ENCODE assay signal across 9 cellular contexts in the genomic region with DNA sequence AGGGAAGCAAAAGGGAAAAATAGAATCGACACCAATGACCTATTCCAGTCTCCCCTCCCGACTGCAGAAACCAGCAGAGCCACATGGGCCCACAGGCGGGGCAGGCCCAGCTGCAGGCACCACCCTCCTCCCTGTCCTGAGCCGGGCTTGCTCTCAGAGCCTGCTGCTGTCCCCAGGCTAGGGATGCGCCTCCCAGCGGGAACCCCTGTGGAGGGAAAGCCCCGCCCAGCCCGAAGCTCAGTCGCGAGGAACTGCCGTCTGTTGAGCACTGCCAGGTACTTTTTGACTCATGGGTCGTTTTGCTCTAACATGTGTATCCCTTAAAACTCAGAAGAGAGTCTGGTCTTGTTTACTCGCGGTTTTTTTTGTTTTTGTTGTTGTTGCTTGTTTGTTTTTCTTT.
DNase-seq lines count a peak whose midpoint lies in the region; ATAC-seq, FAIRE-seq and TF ChIP-seq lines count a peak whose summit lies in the region.
"Had no signal": no experiment of that assay in that cellular context is flagged by ENCODE, and none has a peak within 500 bp of the region (broad histone marks: within the 10 kb centered on the region; RNA-seq: fewer than 3 reads in every experiment).

No MANE protein-coding gene starts in this region.

- H3K27me3 ChIP-seq in bronchial epithelial cell (ENCODE audit: control insufficient read depth, insufficient read depth, low read length), result no peaks in the 10 kb centered on the region
- no peaks in the 10 kb centered on the region for H3K27me3 ChIP-seq in vagina
- H3K27me3 ChIP-seq: BLaER1 had no signal

- no peak for ATAC-seq in activated naive CD8-positive, alpha-beta T cell treated with anti-CD3 and anti-CD28 coated beads, Interleukin-2, amount 10 ng/mL, durations not matched to agents 7 days and 5 days (ENCODE audit: low read depth)
- peak; percentile 89 for ATAC-seq in left lobe of liver
- ATAC-seq in stimulated activated memory B cell treated with anti-CD40 and anti-IgM and Interleukin-4, amounts not matched to agents 10 μg/mL and 1 μg/mL and 100 μg/mL, for 72 hours, result no peak

- DNase-seq in activated naive CD8-positive, alpha-beta T cell treated with anti-CD3 and anti-CD28 coated beads, Interleukin-2, amount 10 ng/mL, durations not matched to agents 7 days and 5 days, result peak; percentile 8
- DNase-seq in activated naive CD8-positive, alpha-beta T cell treated with anti-CD3 and anti-CD28 coated beads for 36 hours, result no peak
- DNase-seq in bronchial epithelial cell (ENCODE audit: low read depth) (peak; percentile 35), left lobe of liver (ENCODE audit: low spot score) (peak; percentile 49), vagina (ENCODE audit: extremely low spot score in 2 of 2) (peak; percentile 80 to 85), OCI-M1 (lab: John Stamatoyannopoulos, UW) (no peak), GM03348 (ENCODE audit: low spot score) (no peak)

- no peak for FAIRE-seq in bronchial epithelial cell (lab: Jason Lieb, UNC)

- TF ChIP-seq CTCF in bronchial epithelial cell (IDR thresholded peaks at IDR 0.05; ENCODE audit: insufficient read depth, low read length, severe bottlenecking) (no peak), vagina (IDR thresholded peaks at IDR 0.05) (no peak)

- no peak for TF ChIP-seq POLR2A in vagina (IDR thresholded peaks at IDR 0.05)

- no peak overlapping the region for H3K27ac ChIP-seq in vagina
- H3K27ac ChIP-seq: BLaER1 had no signal

- POLR2A ChIA-PET in activated naive CD8-positive, alpha-beta T cell treated with anti-CD3 and anti-CD28 coated beads, Interleukin-2, amount 10 ng/mL, durations not matched to agents 7 days and 5 days (lab: Charles Lee), result no interaction called here

- H3K27me3 Mint-ChIP-seq in activated naive CD8-positive, alpha-beta T cell treated with anti-CD3 and anti-CD28 coated beads, Interleukin-2, amount 10 ng/mL, durations not matched to agents 7 days and 5 days, result peaks cover 19% of the 10 kb centered on the region
- peaks cover 10% of the 10 kb centered on the region for H3K27me3 Mint-ChIP-seq in activated naive CD8-positive, alpha-beta T cell treated with anti-CD3 and anti-CD28 coated beads for 36 hours
- H3K27me3 Mint-ChIP-seq in stimulated activated memory B cell treated with anti-CD40 and anti-IgM and Interleukin-4, amounts not matched to agents 10 μg/mL and 1 μg/mL and 100 μg/mL, for 72 hours, result no peaks in the 10 kb centered on the region

- H3K9me3 Mint-ChIP-seq in activated naive CD8-positive, alpha-beta T cell treated with anti-CD3 and anti-CD28 coated beads, Interleukin-2, amount 10 ng/mL, durations not matched to agents 7 days and 5 days, result no peaks in the 10 kb centered on the region
- no peaks in the 10 kb centered on the region for H3K9me3 Mint-ChIP-seq in activated naive CD8-positive, alpha-beta T cell treated with anti-CD3 and anti-CD28 coated beads for 36 hours
- H3K9me3 Mint-ChIP-seq in stimulated activated memory B cell treated with anti-CD40 and anti-IgM and Interleukin-4, amounts not matched to agents 10 μg/mL and 1 μg/mL and 100 μg/mL, for 72 hours, result peaks cover 5% of the 10 kb centered on the region

- no peak overlapping the region for H3K27ac Mint-ChIP-seq in activated naive CD8-positive, alpha-beta T cell treated with anti-CD3 and anti-CD28 coated beads, Interleukin-2, amount 10 ng/mL, durations not matched to agents 7 days and 5 days
- H3K27ac Mint-ChIP-seq in activated naive CD8-positive, alpha-beta T cell treated with anti-CD3 and anti-CD28 coated beads for 36 hours, result no peak overlapping the region
- no peak overlapping the region for H3K27ac Mint-ChIP-seq in stimulated activated memory B cell treated with anti-CD40 and anti-IgM and Interleukin-4, amounts not matched to agents 10 μg/mL and 1 μg/mL and 100 μg/mL, for 72 hours

- H3K4me3 ChIP-seq in bronchial epithelial cell (ENCODE audit: low read depth, low read length) (no peak overlapping the region), vagina (peak overlapping the region in 1 of 2 donors; percentile 13)
- H3K4me3 ChIP-seq: BLaER1 had no signal

- H3K36me3 ChIP-seq in bronchial epithelial cell (ENCODE audit: control insufficient read depth, insufficient read depth, low read length), result no peaks in the 10 kb centered on the region
- no peaks in the 10 kb centered on the region for H3K36me3 ChIP-seq in vagina
- H3K36me3 ChIP-seq: BLaER1 had no signal

- H3K4me1 ChIP-seq in vagina, result peaks cover 14% of the 10 kb centered on the region

- H3K9me3 ChIP-seq in vagina, result no peaks in the 10 kb centered on the region

- no peaks in the 10 kb centered on the region for H3K36me3 Mint-ChIP-seq in activated naive CD8-positive, alpha-beta T cell treated with anti-CD3 and anti-CD28 coated beads, Interleukin-2, amount 10 ng/mL, durations not matched to agents 7 days and 5 days
- H3K36me3 Mint-ChIP-seq in activated naive CD8-positive, alpha-beta T cell treated with anti-CD3 and anti-CD28 coated beads for 36 hours, result no peaks in the 10 kb centered on the region
- no peaks in the 10 kb centered on the region for H3K36me3 Mint-ChIP-seq in stimulated activated memory B cell treated with anti-CD40 and anti-IgM and Interleukin-4, amounts not matched to agents 10 μg/mL and 1 μg/mL and 100 μg/mL, for 72 hours

- H3K4me3 Mint-ChIP-seq in activated naive CD8-positive, alpha-beta T cell treated with anti-CD3 and anti-CD28 coated beads, Interleukin-2, amount 10 ng/mL, durations not matched to agents 7 days and 5 days, result no peak overlapping the region
- H3K4me3 Mint-ChIP-seq in activated naive CD8-positive, alpha-beta T cell treated with anti-CD3 and anti-CD28 coated beads for 36 hours, result no peak overlapping the region
- no peak overlapping the region for H3K4me3 Mint-ChIP-seq in stimulated activated memory B cell treated with anti-CD40 and anti-IgM and Interleukin-4, amounts not matched to agents 10 μg/mL and 1 μg/mL and 100 μg/mL, for 72 hours

- no peaks in the 10 kb centered on the region for H3K4me1 Mint-ChIP-seq in activated naive CD8-positive, alpha-beta T cell treated with anti-CD3 and anti-CD28 coated beads, Interleukin-2, amount 10 ng/mL, durations not matched to agents 7 days and 5 days
- H3K4me1 Mint-ChIP-seq in activated naive CD8-positive, alpha-beta T cell treated with anti-CD3 and anti-CD28 coated beads for 36 hours, result no peaks in the 10 kb centered on the region
- H3K4me1 Mint-ChIP-seq in stimulated activated memory B cell treated with anti-CD40 and anti-IgM and Interleukin-4, amounts not matched to agents 10 μg/mL and 1 μg/mL and 100 μg/mL, for 72 hours, result no peaks in the 10 kb centered on the region

- intact Hi-C loops in vagina (cut with DNase I), result no loop called here

Comparison
In these comparisons a context has a peak if more than half of its experiments do, and no peak if none do; other contexts are left out.
1. DNase-seq: peak in activated naive CD8-positive, alpha-beta T cell treated with anti-CD3 and anti-CD28 coated beads, Interleukin-2, amount 10 ng/mL, durations not matched to agents 7 days and 5 days (single experiment), bronchial epithelial cell (single experiment), left lobe of liver (single experiment) and vagina (2 of 2); none in activated naive CD8-positive, alpha-beta T cell treated with anti-CD3 and anti-CD28 coated beads for 36 hours (single experiment), OCI-M1 (single experiment) and GM03348 (single experiment).